Comparison of ENCODE assay signal across 8 cellular contexts in genomic region chr19:3375221-3376088, GRCh38. TPM values are rescaled to one million over a fixed set of nuclear protein-coding genes. Genes with fewer than 3 reads are reported as not detected.
A peak's percentile ranks its signal among the peaks of the same experiment; 100 is the strongest.
DNase-seq lines count a peak whose midpoint lies in the region; ATAC-seq and TF ChIP-seq lines count a peak whose summit lies in the region.

No MANE protein-coding gene starts in this region.

- no peaks in the 10 kb centered on the region for H4K20me1 ChIP-seq in GM23338 (replicated peaks; ENCODE audit: insufficient read depth)
- H4K20me1 ChIP-seq in H9 (ENCODE audit: control insufficient read depth, insufficient read depth, insufficient read length), result no peaks in the 10 kb centered on the region

- H2BK15ac ChIP-seq in H9 (ENCODE audit: low read depth, low read length), result no peak overlapping the region

- H3K27me3 Mint-ChIP-seq in GM23338 (ENCODE audit: insufficient read depth, low read depth, poor library complexity) (peaks cover 39% of the 10 kb centered on the region), H9 (ENCODE audit: low read depth) (peaks cover 64% of the 10 kb centered on the region), immature natural killer cell (ENCODE audit: low read depth in 3 of 3) (peaks cover 0 to 4% (median 3%) of the 10 kb centered on the region in 3 donors)
- H3K27me3 Mint-ChIP-seq in activated T-helper 1 cell treated with anti-CD3 and anti-CD28 coated beads, Interleukin-12 subunit alpha, Interleukin-12 subunit beta, Interleukin-2, Interleukin-4 antibody, amounts not matched to agents 30 ng/mL and 10 ng/mL and 1 ng/mL, durations not matched to agents 14 hours and 24 hours and 36 hours (ENCODE audit: insufficient read depth), result no peaks in the 10 kb centered on the region

- H4K8ac ChIP-seq in H9 (replicated peaks; ENCODE audit: insufficient read length, low read depth, low read length), result no peak overlapping the region

- H4K5ac ChIP-seq in H9 (ENCODE audit: insufficient read length, low read depth, low read length), result no peak overlapping the region

- H4K91ac ChIP-seq in H9 (ENCODE audit: insufficient read length, low read depth, low read length), result no peak overlapping the region

- H3K36me3 Mint-ChIP-seq in GM23338 (ENCODE audit: low read depth) (no peaks in the 10 kb centered on the region), H9 (ENCODE audit: insufficient read depth in 1 of 3, low read depth in 3 of 3) (no peaks in the 10 kb centered on the region), immature natural killer cell (no peaks in the 10 kb centered on the region)
- no peaks in the 10 kb centered on the region for H3K36me3 Mint-ChIP-seq in activated T-helper 1 cell treated with anti-CD3 and anti-CD28 coated beads, Interleukin-12 subunit alpha, Interleukin-12 subunit beta, Interleukin-2, Interleukin-4 antibody, amounts not matched to agents 30 ng/mL and 10 ng/mL and 1 ng/mL, durations not matched to agents 14 hours and 24 hours and 36 hours (ENCODE audit: low read depth)

- no peaks in the 10 kb centered on the region for H3K23me2 ChIP-seq in H9 (ENCODE audit: insufficient read length, low read depth, low read length, poor library complexity, severe bottlenecking)

- H2BK120ac ChIP-seq in H9 (ENCODE audit: low read depth, low read length, poor library complexity, severe bottlenecking), result no peak overlapping the region

- H3K18ac ChIP-seq in H9 (ENCODE audit: insufficient read length, low read depth, low read length), result no peak overlapping the region

- no peak overlapping the region for H3K27ac Mint-ChIP-seq in GM23338
- H3K27ac Mint-ChIP-seq in H9, result no peak overlapping the region; a peak in 1 of 7 replicates
- no peak overlapping the region for H3K27ac Mint-ChIP-seq in immature natural killer cell
- H3K27ac Mint-ChIP-seq in activated T-helper 1 cell treated with anti-CD3 and anti-CD28 coated beads, Interleukin-12 subunit alpha, Interleukin-12 subunit beta, Interleukin-2, Interleukin-4 antibody, amounts not matched to agents 30 ng/mL and 10 ng/mL and 1 ng/mL, durations not matched to agents 14 hours and 24 hours and 36 hours, result no peak overlapping the region

- no peak overlapping the region for H2AFZ ChIP-seq in GM23338
- H2AFZ ChIP-seq in H9 (ENCODE audit: low read length), result no peak overlapping the region

- H3K9me3 Mint-ChIP-seq in GM23338, result no peaks in the 10 kb centered on the region
- H3K9me3 Mint-ChIP-seq in H9, result no peaks in the 10 kb centered on the region; a peak in 2 of 5 replicates
- H3K9me3 Mint-ChIP-seq in immature natural killer cell, result no peaks in the 10 kb centered on the region
- no peaks in the 10 kb centered on the region for H3K9me3 Mint-ChIP-seq in activated T-helper 1 cell treated with anti-CD3 and anti-CD28 coated beads, Interleukin-12 subunit alpha, Interleukin-12 subunit beta, Interleukin-2, Interleukin-4 antibody, amounts not matched to agents 30 ng/mL and 10 ng/mL and 1 ng/mL, durations not matched to agents 14 hours and 24 hours and 36 hours

- no peaks in the 10 kb centered on the region for H3K36me3 ChIP-seq in GM23338 (ENCODE audit: insufficient read depth)

- H3K79me2 ChIP-seq in GM23338 (replicated peaks; ENCODE audit: insufficient read depth) (no peaks in the 10 kb centered on the region), H9 (ENCODE audit: insufficient read depth, low read length) (no peaks in the 10 kb centered on the region)

- H3T11ph ChIP-seq in H9 (ENCODE audit: low read length), result no peak overlapping the region

- no peak overlapping the region for H3K56ac ChIP-seq in H9 (ENCODE audit: insufficient read length, low read depth, low read length)

- no peak overlapping the region for H3K4me2 ChIP-seq in GM23338
- H3K4me2 ChIP-seq in H9 (ENCODE audit: insufficient read depth, insufficient read length, low read length), result no peak overlapping the region

- H3K9ac ChIP-seq in H9 (ENCODE audit: extremely low read depth, insufficient read length, low read length), result no peak overlapping the region

- H3K4me3 ChIP-seq in GM23338 (no peak overlapping the region), choroid plexus epithelial cell (ENCODE audit: low read depth, low read length) (no peak overlapping the region), skeletal muscle cell (ENCODE audit: low read depth, low read length) (no peak overlapping the region)

- H3K9me2 ChIP-seq in GM23338 (ENCODE audit: insufficient read depth), result no peaks in the 10 kb centered on the region

- H2BK20ac ChIP-seq in H9 (ENCODE audit: low read depth, low read length, poor library complexity, severe bottlenecking), result no peak overlapping the region

- no peak overlapping the region for H3K27ac ChIP-seq in GM23338 (ENCODE audit: low read depth)
- H3K27ac ChIP-seq in H9 (ENCODE audit: insufficient read length, low read depth, low read length), result no peak overlapping the region

- H3K4me3 Mint-ChIP-seq in GM23338 (no peak overlapping the region), H9 (no peak overlapping the region), immature natural killer cell (no peak overlapping the region)
- H3K4me3 Mint-ChIP-seq in activated T-helper 1 cell treated with anti-CD3 and anti-CD28 coated beads, Interleukin-12 subunit alpha, Interleukin-12 subunit beta, Interleukin-2, Interleukin-4 antibody, amounts not matched to agents 30 ng/mL and 10 ng/mL and 1 ng/mL, durations not matched to agents 14 hours and 24 hours and 36 hours, result no peak overlapping the region

- no peak overlapping the region for H2AK5ac ChIP-seq in H9 (ENCODE audit: insufficient read length, low read length)

- H3K14ac ChIP-seq in H9 (ENCODE audit: insufficient read depth, low read length), result no peak overlapping the region; the same call in 1 of the 2 replicates

- no peak overlapping the region for H2BK12ac ChIP-seq in H9 (ENCODE audit: insufficient read length, low read depth, low read length)

- H3K4ac ChIP-seq in H9 (ENCODE audit: low read depth, low read length), result no peak overlapping the region

- WGBS in H9 (ENCODE audit: extremely low coverage, insufficient read length, low lambda C conversion rate), result no CpG with 5 or more reads among the region's 32 CpGs

- H2BK5ac ChIP-seq in H9 (ENCODE audit: insufficient read length, low read length), result no peak overlapping the region

- H3K23ac ChIP-seq in H9 (ENCODE audit: insufficient read length, low read depth, low read length), result no peak overlapping the region

- H3K27me3 ChIP-seq in GM23338 (ENCODE audit: insufficient read depth) (peaks cover 44% of the 10 kb centered on the region), H9 (ENCODE audit: insufficient read depth, low read length) (peaks cover 17% of the 10 kb centered on the region)

- H3K79me1 ChIP-seq in H9 (ENCODE audit: insufficient read depth, low read depth, low read length, poor library complexity, severe bottlenecking), result no peaks in the 10 kb centered on the region

- no peak for TF ChIP-seq CTCF in GM23338 (conservative IDR thresholded peaks at IDR 0.05; ENCODE audit: low read depth in 2 of 2)
- TF ChIP-seq CTCF in choroid plexus epithelial cell (conservative IDR thresholded peaks at IDR 0.05; ENCODE audit: low read depth, low read length), result no peak
- no peak for TF ChIP-seq CTCF in H9 (conservative IDR thresholded peaks at IDR 0.05)

- peaks cover 4% of the 10 kb centered on the region; the same call in 1 of the 2 replicates for H3K4me1 ChIP-seq in GM23338 (ENCODE audit: insufficient read depth)
- H3K4me1 ChIP-seq in H9 (ENCODE audit: insufficient read depth, low read length), result no peaks in the 10 kb centered on the region

- no peaks in the 10 kb centered on the region for H3F3A ChIP-seq in GM23338 (replicated peaks; ENCODE audit: low read depth)

- no peaks in the 10 kb centered on the region for H3K9me3 ChIP-seq in H9 (ENCODE audit: control insufficient read depth, low read depth, low read length)

- intact Hi-C loops in activated T-helper 1 cell treated with anti-CD3 and anti-CD28 coated beads, Interleukin-12 subunit alpha, Interleukin-12 subunit beta, Interleukin-2, Interleukin-4 antibody, amounts not matched to agents 30 ng/mL and 10 ng/mL and 1 ng/mL, durations not matched to agents 14 hours and 24 hours and 36 hours (cut with micrococcal nuclease), result no loop called here

- DNase-seq in GM23338 (ENCODE audit: low spot score), result no peak
- peak; percentile 46 for DNase-seq in choroid plexus epithelial cell (ENCODE audit: low read depth)
- peak; percentile 26 for DNase-seq in kidney glomerular epithelial cell (lab: John Stamatoyannopoulos, UW)
- DNase-seq in skeletal muscle cell (ENCODE audit: low read depth), result peak; percentile 52
- no peak for DNase-seq in H9
- DNase-seq in immature natural killer cell, result no peak
- DNase-seq in activated T-helper 1 cell treated with anti-CD3 and anti-CD28 coated beads, Interleukin-12 subunit alpha, Interleukin-12 subunit beta, Interleukin-2, Interleukin-4 antibody, amounts not matched to agents 30 ng/mL and 10 ng/mL and 1 ng/mL, durations not matched to agents 14 hours and 24 hours and 36 hours (ENCODE audit: low spot score), result no peak

- H3K4me1 Mint-ChIP-seq in GM23338, result peaks cover 6% of the 10 kb centered on the region
- H3K4me1 Mint-ChIP-seq in H9, result peaks cover 0 to 20% of the 10 kb centered on the region in 2 experiments; a peak in 2 of 4 replicates
- peaks cover 0 to 2% of the 10 kb centered on the region in 2 donors for H3K4me1 Mint-ChIP-seq in immature natural killer cell
- H3K4me1 Mint-ChIP-seq in activated T-helper 1 cell treated with anti-CD3 and anti-CD28 coated beads, Interleukin-12 subunit alpha, Interleukin-12 subunit beta, Interleukin-2, Interleukin-4 antibody, amounts not matched to agents 30 ng/mL and 10 ng/mL and 1 ng/mL, durations not matched to agents 14 hours and 24 hours and 36 hours (ENCODE audit: low read depth), result no peaks in the 10 kb centered on the region

- ATAC-seq in GM23338, result peak; percentile 20; the same call in 2 of the 3 replicates
- no peak for ATAC-seq in HG02571 (IDR thresholded peaks at IDR 0.05; ENCODE audit: unreplicated experiment)

TF ChIP-seq in GM23338, 12 proteins besides CTCF, POLR2A, EP300 and RAD21:
- TF ChIP-seq NANOG (IDR thresholded peaks at IDR 0.05; ENCODE audit: borderline replicate concordance) (no peak), EZH2phosphoT487 (IDR thresholded peaks at IDR 0.05; ENCODE audit: unreplicated experiment) (no peak)

RNA-seq across cellular contexts. Expression of gene NFIC, which starts 9.1 kb away (rescaled TPM):
- total RNA-seq in GM23338 (2014; rRNA removed; shearing (Covaris generic)), result 0.58 and 1.3 TPM in 2 replicates
- polyA plus RNA-seq in GM23338 (2016; fragmentation: Nextera tagmentation; extraction: Ambion mirVana), result 5.3 and 8.2 TPM in 2 replicates
- 5.6 and 8.0 TPM in 2 replicates for total RNA-seq in H9 (2021)
- 10 to 100 TPM in 1 of 3 donors, 1 to 10 TPM in 1, not detected in 1; 2.8 to 13.3 TPM for polyA plus RNA-seq in immature natural killer cell
- total RNA-seq in activated T-helper 1 cell treated with anti-CD3 and anti-CD28 coated beads, Interleukin-12 subunit alpha, Interleukin-12 subunit beta, Interleukin-2, Interleukin-4 antibody, amounts not matched to agents 30 ng/mL and 10 ng/mL and 1 ng/mL, durations not matched to agents 14 hours and 24 hours and 36 hours, result 16.8 and 18.7 TPM in 2 replicates

Comparison
In these comparisons a context has a peak if more than half of its experiments do, and no peak if none do; other contexts are left out.
1. DNase-seq: peak in choroid plexus epithelial cell (single experiment), kidney glomerular epithelial cell (single experiment) and skeletal muscle cell (single experiment); none in GM23338 (single experiment), H9 (single experiment), immature natural killer cell (0 of 3) and activated T-helper 1 cell treated with anti-CD3 and anti-CD28 coated beads, Interleukin-12 subunit alpha, Interleukin-12 subunit beta, Interleukin-2, Interleukin-4 antibody, amounts not matched to agents 30 ng/mL and 10 ng/mL and 1 ng/mL, durations not matched to agents 14 hours and 24 hours and 36 hours (single experiment).